Comparison of ENCODE assay signal across 14 cellular contexts in the genomic region with DNA sequence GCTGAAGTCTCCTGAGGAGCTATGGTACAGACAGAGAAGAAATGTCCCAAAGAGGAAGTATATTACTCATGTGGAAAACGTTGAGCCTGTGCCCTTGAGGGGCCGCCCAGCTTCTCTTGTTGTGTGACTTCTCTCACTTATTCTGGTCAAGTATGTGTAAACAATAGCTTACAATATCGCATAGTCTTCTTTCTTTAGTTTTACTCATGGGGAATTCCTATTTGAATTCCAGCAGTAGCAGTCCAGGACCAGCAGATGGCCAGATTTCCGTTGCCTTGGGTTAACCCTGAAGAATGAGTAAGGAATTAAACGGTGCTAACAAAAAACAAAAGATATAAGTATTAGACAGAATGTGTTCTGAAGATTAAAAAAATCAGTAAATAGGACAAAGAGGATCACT.
DNase-seq lines count a peak whose midpoint lies in the region; ATAC-seq, FAIRE-seq and TF ChIP-seq lines count a peak whose summit lies in the region.
"Had no signal": no experiment of that assay in that cellular context is flagged by ENCODE, and none has a peak within 500 bp of the region (broad histone marks: within the 10 kb centered on the region; RNA-seq: fewer than 3 reads in every experiment).

No MANE protein-coding gene starts in this region.

- 43 to 53% methylated on average over 5 of the region's 5 CpGs for WGBS in pancreas, 2 donors

- intact Hi-C loops in pancreas (cut with DNase I) = no loop called here

- no peak overlapping the region for H3K4me3 ChIP-seq in fibroblast of villous mesenchyme (ENCODE audit: low read depth, low read length)
- no peak overlapping the region for H3K4me3 ChIP-seq in retinal pigment epithelial cell (ENCODE audit: low read length)
- no peak overlapping the region for H3K4me3 ChIP-seq in pancreas
- H3K4me3 ChIP-seq: A549, adrenal gland, gastroesophageal sphincter had no signal

- ATAC-seq in GM18511 (IDR thresholded peaks at IDR 0.05; ENCODE audit: unreplicated experiment) = no peak
- no peak for ATAC-seq in pancreas
- ATAC-seq: gastroesophageal sphincter, T-cell had no signal

- H3K36me3 ChIP-seq in pancreas = no peaks in the 10 kb centered on the region
- H3K36me3 ChIP-seq: adrenal gland, gastroesophageal sphincter had no signal

- CTCF ChIA-PET in RWPE1 (lab: Yijun Ruan, JAX) = interaction anchor here (0.6 kb wide), 1 partner anchor 157 kb away, joined by 3 read pairs; no protein-coding TSS in a partner anchor

- H3K27ac ChIP-seq in RWPE1 = no peak overlapping the region
- H3K27ac ChIP-seq in pancreas = no peak overlapping the region
- H3K27ac ChIP-seq: A549, adrenal gland, gastroesophageal sphincter had no signal

- TF ChIP-seq CTCF in RWPE1 (conservative IDR thresholded peaks at IDR 0.05; ENCODE audit: low read depth) (no peak; the same call in 1 of the 2 replicates), fibroblast of villous mesenchyme (IDR thresholded peaks at IDR 0.05; ENCODE audit: insufficient read depth, low read depth, low read length) (peak; percentile 61), retinal pigment epithelial cell (conservative IDR thresholded peaks at IDR 0.05; ENCODE audit: low read depth, low read length) (peak; percentile 39), pancreas (IDR thresholded peaks at IDR 0.05) (no peak)

- peak; percentile 16 for DNase-seq in NCI-H2171 treated with DMSO at 0.1 percent for 48 hours (lab: John Stamatoyannopoulos, UW)
- DNase-seq in NCI-H2171 (lab: John Stamatoyannopoulos, UW) = no peak
- DNase-seq in RWPE1 (ENCODE audit: low spot score) = peak; percentile 4
- peak; percentile 31 for DNase-seq in fibroblast of villous mesenchyme (ENCODE audit: low read depth)
- DNase-seq in retinal pigment epithelial cell (ENCODE audit: low read depth) = no peak
- no peak for DNase-seq in pancreas
- no peak for DNase-seq in NCI-H1092 (lab: John Stamatoyannopoulos, UW)
- DNase-seq: adrenal gland, KG1, NCI-H510A treated with DMSO at 0.1 percent for 48 hours, T-cell had no signal

- POLR2A ChIA-PET in RWPE1 (lab: Yijun Ruan, JAX; ENCODE audit: low non-redundant PET) = no interaction called here

- no peaks in the 10 kb centered on the region for H3K4me1 ChIP-seq in pancreas
- H3K4me1 ChIP-seq: A549, adrenal gland, gastroesophageal sphincter had no signal

- no peaks in the 10 kb centered on the region for H3K27me3 ChIP-seq in pancreas
- H3K27me3 ChIP-seq: adrenal gland, gastroesophageal sphincter had no signal

- FAIRE-seq in pancreas (lab: Jason Lieb, UNC) = no peak
- FAIRE-seq: A549 had no signal

- H3K9me3 ChIP-seq in pancreas = no peaks in the 10 kb centered on the region
- H3K9me3 ChIP-seq: A549, adrenal gland had no signal

Comparison
In these comparisons a context has a peak if more than half of its experiments do, and no peak if none do; other contexts are left out.
1. DNase-seq: peak in NCI-H2171 treated with DMSO at 0.1 percent for 48 hours (single experiment), RWPE1 (single experiment) and fibroblast of villous mesenchyme (single experiment); none in NCI-H2171 (single experiment), retinal pigment epithelial cell (single experiment), pancreas (0 of 6) and NCI-H1092 (single experiment).
2. CTCF ChIP-seq: peak in fibroblast of villous mesenchyme (single experiment) and retinal pigment epithelial cell (single experiment); none in RWPE1 (single experiment) and pancreas (0 of 4).